ENCODE assay signal across 8 cellular contexts in the genomic region with DNA sequence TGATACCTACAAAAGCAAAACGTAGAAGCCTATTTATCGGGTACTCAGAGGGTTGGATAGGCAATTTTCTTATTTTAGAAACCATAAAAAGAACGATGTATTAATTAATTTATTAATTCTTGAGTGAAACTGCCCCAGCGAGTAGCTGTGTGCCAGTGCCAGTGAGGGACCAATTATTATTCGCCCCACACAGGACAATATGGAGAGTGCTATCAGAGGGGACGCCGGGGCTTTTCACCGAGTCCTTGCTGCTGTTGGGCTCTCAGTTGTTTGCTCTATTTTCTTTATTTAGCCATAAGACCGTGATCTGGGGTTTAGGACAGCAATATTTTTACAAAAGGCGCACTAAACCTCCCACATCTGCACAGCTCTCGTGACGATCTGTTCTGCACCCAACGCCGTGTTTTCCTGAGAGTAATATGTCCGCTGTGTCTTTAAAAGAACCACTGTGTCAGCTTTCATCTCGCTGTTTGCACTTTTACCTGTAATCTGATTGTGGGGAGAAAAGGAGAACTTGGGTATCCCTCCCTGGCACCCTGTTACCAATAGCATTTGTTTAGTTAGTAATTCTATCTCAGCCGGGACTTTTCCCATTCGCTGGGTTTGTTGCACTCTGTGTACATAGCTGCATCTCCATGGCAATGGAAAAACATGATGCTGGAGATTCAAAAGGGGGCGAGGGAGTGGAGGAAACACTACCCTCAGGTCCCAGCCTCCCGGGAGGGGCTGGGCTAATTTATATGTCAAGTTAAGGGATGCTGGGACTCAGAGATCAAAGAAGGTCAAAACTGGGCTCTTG. TPM values are rescaled to one million over a fixed set of nuclear protein-coding genes. Genes with fewer than 3 reads are reported as not detected.
A peak's percentile ranks its signal among the peaks of the same experiment; 100 is the strongest.
DNase-seq lines count a peak whose midpoint lies in the region; ATAC-seq and TF ChIP-seq lines count a peak whose summit lies in the region.

No MANE protein-coding gene starts in this region.

- H3K27ac Mint-ChIP-seq in Caco-2 (ENCODE audit: unreplicated experiment), result no peak overlapping the region
- no peak overlapping the region for H3K27ac Mint-ChIP-seq in activated naive CD8-positive, alpha-beta T cell treated with anti-CD3 and anti-CD28 coated beads for 36 hours

- no peaks in the 10 kb centered on the region for H3K9me3 ChIP-seq in Caco-2
- no peaks in the 10 kb centered on the region for H3K9me3 ChIP-seq in left ventricle myocardium inferior (replicated peaks)

- peak overlapping the region; percentile 17 for H3K27ac ChIP-seq in left ventricle myocardium inferior (replicated peaks)

- DNase-seq in Caco-2 (peak in 1 of 2 experiments; percentile 16), NCI-H1092 (lab: John Stamatoyannopoulos, UW) (peak; percentile 99), left ventricle myocardium inferior (no peak), sciatic nerve (ENCODE audit: low spot score) (no peak), HUDEP-2 (lab: John Stamatoyannopoulos, UW; ENCODE audit: unreplicated experiment in 76 of 76) (no peak), NCI-H1048 (lab: John Stamatoyannopoulos, UW) (no peak)
- no peak for DNase-seq in activated naive CD8-positive, alpha-beta T cell treated with anti-CD3 and anti-CD28 coated beads for 36 hours

- peak; percentile 67 for ATAC-seq in sciatic nerve
- ATAC-seq in GM21447 (IDR thresholded peaks at IDR 0.05; ENCODE audit: unreplicated experiment), result no peak

- H3K36me3 Mint-ChIP-seq in Caco-2 (ENCODE audit: insufficient read depth, unreplicated experiment), result no peaks in the 10 kb centered on the region
- no peaks in the 10 kb centered on the region for H3K36me3 Mint-ChIP-seq in activated naive CD8-positive, alpha-beta T cell treated with anti-CD3 and anti-CD28 coated beads for 36 hours

- H3K27me3 ChIP-seq in Caco-2 (replicated peaks; ENCODE audit: control insufficient read depth, insufficient read depth, low read length) (no peaks in the 10 kb centered on the region), left ventricle myocardium inferior (ENCODE audit: low read depth) (peaks cover 70% of the 10 kb centered on the region)

- peak overlapping the region; percentile 60 for H3K4me3 Mint-ChIP-seq in Caco-2 (ENCODE audit: unreplicated experiment)
- peak overlapping the region; percentile 12 for H3K4me3 Mint-ChIP-seq in activated naive CD8-positive, alpha-beta T cell treated with anti-CD3 and anti-CD28 coated beads for 36 hours

- H3K4me3 ChIP-seq in Caco-2 (ENCODE audit: low read depth, low read length) (no peak overlapping the region), left ventricle myocardium inferior (peak overlapping the region; percentile 58)

- no peaks in the 10 kb centered on the region for H3K4me1 Mint-ChIP-seq in Caco-2 (ENCODE audit: low read depth, unreplicated experiment)
- peaks cover 14% of the 10 kb centered on the region for H3K4me1 Mint-ChIP-seq in activated naive CD8-positive, alpha-beta T cell treated with anti-CD3 and anti-CD28 coated beads for 36 hours

- no peaks in the 10 kb centered on the region for H3K27me3 Mint-ChIP-seq in Caco-2 (ENCODE audit: insufficient read depth, unreplicated experiment)
- peaks cover 47% of the 10 kb centered on the region for H3K27me3 Mint-ChIP-seq in activated naive CD8-positive, alpha-beta T cell treated with anti-CD3 and anti-CD28 coated beads for 36 hours

- H3K36me3 ChIP-seq in Caco-2 (ENCODE audit: control insufficient read depth, insufficient read depth, low read length), result no peaks in the 10 kb centered on the region
- no peaks in the 10 kb centered on the region for H3K36me3 ChIP-seq in left ventricle myocardium inferior

- no peaks in the 10 kb centered on the region for H3K9me3 Mint-ChIP-seq in Caco-2 (ENCODE audit: unreplicated experiment)
- H3K9me3 Mint-ChIP-seq in activated naive CD8-positive, alpha-beta T cell treated with anti-CD3 and anti-CD28 coated beads for 36 hours, result no peaks in the 10 kb centered on the region

- CTCF ChIA-PET in Caco-2 (lab: Charles Lee), result no interaction called here

- TF ChIP-seq CTCF in Caco-2 (IDR thresholded peaks at IDR 0.05; ENCODE audit: insufficient read depth in 1 of 2, low read depth in 1 of 2, low read length in 1 of 2, severe bottlenecking in 1 of 2, unreplicated experiment in 1 of 2) (no peak), left ventricle myocardium inferior (IDR thresholded peaks at IDR 0.05; ENCODE audit: borderline replicate concordance) (no peak)

- intact Hi-C loops in Caco-2 (cut with micrococcal nuclease; ENCODE audit: unreplicated experiment), result no loop called here
- intact Hi-C loops in left ventricle myocardium inferior (cut with micrococcal nuclease), result no loop called here
- intact Hi-C loops in sciatic nerve (cut with DNase I), result no loop called here

- no TSS peak for BruUV-seq in Caco-2 (replicated peaks; lab: Mats Ljungman, UMichigan)

- H3K4me1 ChIP-seq in Caco-2, result no peaks in the 10 kb centered on the region
- peaks cover 8% of the 10 kb centered on the region for H3K4me1 ChIP-seq in left ventricle myocardium inferior

- POLR2A ChIA-PET in Caco-2 (lab: Charles Lee), result no interaction called here

RNA-seq across cellular contexts. Expression of a gene that starts 30.1 kb away (rescaled TPM):
- total RNA-seq in Caco-2 (2022) (14.3 and 25.5 TPM in 2 replicates), left ventricle myocardium inferior (11.5 TPM), sciatic nerve (53.5 TPM)
- total RNA-seq in activated naive CD8-positive, alpha-beta T cell treated with anti-CD3 and anti-CD28 coated beads for 36 hours, result 1 to 10 TPM; 6.5 to 8.6 TPM
